ENCODE assay signal across 9 cellular contexts in the genomic region with DNA sequence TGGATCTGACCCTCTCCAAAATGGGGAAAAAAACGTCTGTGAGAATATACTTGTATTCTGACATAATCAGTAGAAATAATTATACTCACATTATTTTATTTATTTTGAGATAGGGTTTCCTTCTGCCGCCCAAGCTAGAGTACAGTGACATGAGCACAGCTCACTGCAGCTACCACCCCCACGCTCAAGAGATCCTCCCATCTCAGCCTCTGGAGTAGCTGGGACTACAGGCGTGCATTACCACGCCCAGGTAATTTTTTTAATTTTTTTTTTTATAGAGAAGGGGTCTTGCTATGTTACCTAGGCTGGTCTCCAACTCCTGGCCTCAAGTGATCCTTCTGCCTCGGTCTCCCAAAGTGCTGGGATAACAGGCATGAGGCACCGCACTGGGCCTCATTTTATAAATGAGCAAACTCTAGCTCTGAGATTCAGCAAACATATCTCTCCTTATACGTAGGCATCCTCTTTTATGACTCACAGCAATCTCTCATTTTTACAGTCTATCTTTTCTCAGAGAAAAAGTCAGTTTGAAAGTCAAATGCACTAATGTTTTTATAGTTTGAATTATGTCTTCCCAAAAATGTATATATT. TPM values are rescaled to one million over a fixed set of nuclear protein-coding genes. Genes with fewer than 3 reads are reported as not detected.
A peak's percentile ranks its signal among the peaks of the same experiment; 100 is the strongest.
DNase-seq lines count a peak whose midpoint lies in the region; ATAC-seq and TF ChIP-seq lines count a peak whose summit lies in the region.
"Had no signal": no experiment of that assay in that cellular context is flagged by ENCODE, and none has a peak within 500 bp of the region (broad histone marks: within the 10 kb centered on the region; RNA-seq: fewer than 3 reads in every experiment).

No MANE protein-coding gene starts in this region.

- 80% methylated on average over 5 of the region's 8 CpGs for WGBS in mesenchymal stem cell

- peak overlapping the region; percentile 84 to 94 for H3K4me3 ChIP-seq in cardiac fibroblast (replicated peaks in 1 of 2; ENCODE audit: low read depth in 2 of 2, low read length in 2 of 2)
- peak overlapping the region in 1 of 2 experiments; percentile 97 for H3K4me3 ChIP-seq in mesenchymal stem cell (ENCODE audit: insufficient read depth in 1 of 2, low read depth in 1 of 2, low read length in 2 of 2)
- peak overlapping the region; percentile 80 for H3K4me3 ChIP-seq in thoracic aorta

- H3K9ac ChIP-seq in mesenchymal stem cell (ENCODE audit: low read length): peak overlapping the region; percentile 96

- no peak overlapping the region for H3K4ac ChIP-seq in mesenchymal stem cell (ENCODE audit: low read depth in 1 of 2, low read length in 2 of 2)

- H3K9me3 Mint-ChIP-seq in HFFc6: no peaks in the 10 kb centered on the region
- H3K9me3 Mint-ChIP-seq: activated CD4-positive, alpha-beta T cell treated with anti-CD3 and anti-CD28 coated beads, Interleukin-2, amount 10 ng/mL, durations not matched to agents 24 days and 14 days had no signal

- peaks cover 0 to 4% of the 10 kb centered on the region in 2 experiments for H3K36me3 ChIP-seq in mesenchymal stem cell (ENCODE audit: control insufficient read depth in 1 of 2, insufficient read depth in 2 of 2, low read depth in 1 of 2, low read length in 2 of 2)
- H3K36me3 ChIP-seq in thoracic aorta: no peaks in the 10 kb centered on the region

- DNase-seq in HFFc6 (peak; percentile 54), cardiac fibroblast (ENCODE audit: low read depth in 2 of 2) (peak in 1 of 2 donors; percentile 63), mesenchymal stem cell (peak; percentile 39), thoracic aorta (ENCODE audit: low spot score) (no peak), cerebellar cortex (ENCODE audit: low spot score) (no peak), GOT3 (lab: John Stamatoyannopoulos, UW) (no peak)
- DNase-seq: activated CD4-positive, alpha-beta T cell treated with anti-CD3 and anti-CD28 coated beads, Interleukin-2, amount 10 ng/mL, durations not matched to agents 24 days and 14 days had no signal

- ATAC-seq in thoracic aorta (ENCODE audit: insufficient number of reproducible peaks, low FRiP score, low read depth) (no peak), HG02938 (IDR thresholded peaks at IDR 0.05; ENCODE audit: unreplicated experiment) (no peak), GM21723 (IDR thresholded peaks at IDR 0.05; ENCODE audit: unreplicated experiment) (no peak)

- H2BK12ac ChIP-seq in mesenchymal stem cell (ENCODE audit: low read length in 2 of 2): no peak overlapping the region

- H3K27ac ChIP-seq in mesenchymal stem cell (ENCODE audit: low read length, poor library complexity, severe bottlenecking) (peak overlapping the region; percentile 89), thoracic aorta (peak overlapping the region; percentile 78 to 86)

- no peak overlapping the region for H4K91ac ChIP-seq in mesenchymal stem cell (ENCODE audit: low read length)

- TF ChIP-seq CTCF in HFFc6 (IDR thresholded peaks at IDR 0.05): no peak
- no peak for TF ChIP-seq CTCF in cardiac fibroblast (IDR thresholded peaks at IDR 0.05; ENCODE audit: low read depth, low read length)
- TF ChIP-seq CTCF in thoracic aorta (IDR thresholded peaks at IDR 0.05): no peak

- H3K4me1 ChIP-seq in mesenchymal stem cell (ENCODE audit: control insufficient read depth, insufficient read depth, low read depth, low read length): peaks cover 7% of the 10 kb centered on the region
- H3K4me1 ChIP-seq in thoracic aorta (ENCODE audit: control insufficient read depth in 1 of 2, low read depth in 2 of 2): peaks cover 7 to 20% of the 10 kb centered on the region in 2 donors

- H3K4me3 Mint-ChIP-seq in HFFc6: peak overlapping the region; percentile 92

- H3K4me2 ChIP-seq in mesenchymal stem cell (ENCODE audit: low read length, poor library complexity, severe bottlenecking): peak overlapping the region; percentile 96

- H3K9me3 ChIP-seq in mesenchymal stem cell (ENCODE audit: control insufficient read depth, low read length): no peaks in the 10 kb centered on the region
- H3K9me3 ChIP-seq in thoracic aorta: no peaks in the 10 kb centered on the region

- no peak overlapping the region for H2BK120ac ChIP-seq in mesenchymal stem cell (ENCODE audit: low read depth, low read length)

- peak overlapping the region; percentile 96 for H3K27ac Mint-ChIP-seq in HFFc6
- H3K27ac Mint-ChIP-seq: activated CD4-positive, alpha-beta T cell treated with anti-CD3 and anti-CD28 coated beads, Interleukin-2, amount 10 ng/mL, durations not matched to agents 24 days and 14 days had no signal

- no peak overlapping the region for H2BK5ac ChIP-seq in mesenchymal stem cell (ENCODE audit: low read depth, low read length, poor library complexity, severe bottlenecking)

- no peak overlapping the region for H4K8ac ChIP-seq in mesenchymal stem cell (ENCODE audit: low read length)

- peaks cover 4% of the 10 kb centered on the region for H3K27me3 Mint-ChIP-seq in HFFc6 (ENCODE audit: insufficient read depth)

- no peak overlapping the region for H2AFZ ChIP-seq in mesenchymal stem cell (ENCODE audit: low read depth, low read length)

- H3K14ac ChIP-seq in mesenchymal stem cell (ENCODE audit: low read length in 2 of 2): no peak overlapping the region

- no peaks in the 10 kb centered on the region for H3K27me3 ChIP-seq in mesenchymal stem cell (ENCODE audit: control insufficient read depth in 1 of 2, insufficient read depth in 1 of 2, low read length in 2 of 2)
- H3K27me3 ChIP-seq in thoracic aorta (replicated peaks; ENCODE audit: insufficient read depth): no peaks in the 10 kb centered on the region

- H3K36me3 Mint-ChIP-seq in HFFc6 (ENCODE audit: low read depth): peaks cover 16% of the 10 kb centered on the region

- H2BK15ac ChIP-seq in mesenchymal stem cell (ENCODE audit: low read depth, poor library complexity, severe bottlenecking): no peak overlapping the region

- H3K18ac ChIP-seq in mesenchymal stem cell (ENCODE audit: low read depth in 1 of 2, low read length in 2 of 2): no peak overlapping the region

- H3K79me1 ChIP-seq in mesenchymal stem cell (replicated peaks; ENCODE audit: low read length, poor library complexity, severe bottlenecking): peaks cover 3% of the 10 kb centered on the region

- no peak overlapping the region for H2AK5ac ChIP-seq in mesenchymal stem cell (ENCODE audit: low read length, severe bottlenecking)

- peaks cover 71% of the 10 kb centered on the region for H3K4me1 Mint-ChIP-seq in HFFc6 (ENCODE audit: low read depth)

- no peak overlapping the region for H3K23ac ChIP-seq in mesenchymal stem cell (ENCODE audit: low read length in 2 of 2)

RNA-seq across cellular contexts. Expression of a gene that starts 1.0 kb away (rescaled TPM):
- total RNA-seq in HFFc6 (2021; fragmentation: NEBNext Ultra II Directional; extraction: Animal tissue kit (Norgen Biotek cat#: 25700)): 100 to 1,000 TPM; 117 to 193 (median 151) TPM
- polyA plus RNA-seq in mesenchymal stem cell (2013, experiment 1 of 2): 16.7 TPM
- 13.8 TPM for polyA plus RNA-seq in mesenchymal stem cell (2013, experiment 2 of 2)
- total RNA-seq in thoracic aorta: 10 to 100 TPM; 45.6 to 80.0 TPM
- total RNA-seq: activated CD4-positive, alpha-beta T cell treated with anti-CD3 and anti-CD28 coated beads, Interleukin-2, amount 10 ng/mL, durations not matched to agents 24 days and 14 days had no signal

Comparison
In these comparisons a context has a peak if more than half of its experiments do, and no peak if none do; other contexts are left out.
1. DNase-seq: peak in HFFc6 (single experiment) and mesenchymal stem cell (single experiment); none in thoracic aorta (single experiment), cerebellar cortex (single experiment) and GOT3 (single experiment).